Comparison of ENCODE assay signal across 34 cellular contexts in the genomic region with DNA sequence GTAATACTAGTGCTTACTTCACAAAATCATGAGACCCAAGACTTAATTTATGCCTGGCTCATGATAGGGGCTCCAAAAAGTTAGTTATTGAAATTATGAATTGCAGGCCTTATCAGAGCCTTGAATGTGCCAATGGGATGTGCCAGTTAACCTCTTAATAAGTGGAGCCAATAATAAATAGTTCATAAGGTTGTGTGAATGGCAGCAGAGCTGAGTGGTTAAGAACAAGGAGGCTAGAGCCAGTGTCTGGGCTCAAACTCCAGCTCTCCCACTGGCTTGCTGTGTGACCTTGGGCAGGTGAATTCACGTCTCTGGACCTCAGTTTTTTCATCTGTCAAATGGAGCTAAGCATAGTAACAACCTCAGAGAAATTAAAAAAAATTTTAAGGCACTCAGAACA.
DNase-seq lines count a peak whose midpoint lies in the region; ATAC-seq, FAIRE-seq and TF ChIP-seq lines count a peak whose summit lies in the region.
"Had no signal": no experiment of that assay in that cellular context is flagged by ENCODE, and none has a peak within 500 bp of the region (broad histone marks: within the 10 kb centered on the region; RNA-seq: fewer than 3 reads in every experiment).

No MANE protein-coding gene starts in this region.

- no peak overlapping the region for H3K4ac ChIP-seq in H1 (replicated peaks; ENCODE audit: insufficient read length, low read depth, low read length)

- no peak overlapping the region for H2BK15ac ChIP-seq in H1 (ENCODE audit: low read length)

- H3K36me3 ChIP-seq in HepG2 (replicated peaks in 1 of 2; ENCODE audit: control insufficient read depth in 1 of 2, insufficient read depth in 2 of 2, low read length in 2 of 2) (no peaks in the 10 kb centered on the region), right lobe of liver (no peaks in the 10 kb centered on the region), HEK293 (ENCODE audit: control insufficient read depth in 2 of 2, insufficient read depth in 1 of 2, low read length in 2 of 2) (no peaks in the 10 kb centered on the region), K562 (ENCODE audit: control insufficient read depth, insufficient read depth, low read length) (no peaks in the 10 kb centered on the region), H1 (ENCODE audit: control insufficient read depth in 2 of 4, insufficient read depth in 4 of 4, low read length in 3 of 4) (peaks cover 0 to 6% (median 3%) of the 10 kb centered on the region in 4 experiments; a peak in 3 of 8 replicates)
- H3K36me3 ChIP-seq: BE2C; BLaER1; BLaER1 treated with 17β-estradiol and CSF1 and Interleukin-3, amounts not matched to agents 10 nM and 100 nM had no signal

- no peak overlapping the region for H4K5ac ChIP-seq in H1 (ENCODE audit: insufficient read length, low read depth, low read length)

- no peak overlapping the region for H2AFZ ChIP-seq in HepG2 (ENCODE audit: low read length)
- no peak overlapping the region for H2AFZ ChIP-seq in K562 (ENCODE audit: low read depth, low read length)
- H2AFZ ChIP-seq in H1 (ENCODE audit: low read length), result no peak overlapping the region

- no peak for DNase-seq in HepG2 (ENCODE audit: low spot score)
- no peak for DNase-seq in right lobe of liver
- DNase-seq in K562 (ENCODE audit: extremely low read depth in 1 of 4, low spot score in 3 of 4), result no peak
- no peak for DNase-seq in H1 (ENCODE audit: low read depth in 1 of 2, low spot score in 2 of 2)
- no peak for DNase-seq in left colon
- no peak for DNase-seq in DMS153 (lab: John Stamatoyannopoulos, UW)
- DNase-seq: 8988T; ACHN; AML-193; BE2C; C1 segment of cervical spinal cord; Caco-2; Calu3; CD4-positive, alpha-beta memory T cell; CD4-positive, alpha-beta T cell; CD4-positive, CD25-positive, alpha-beta regulatory T cell; CD8-positive, alpha-beta memory T cell; CD8-positive, alpha-beta T cell; COR-L47; DMS 273 treated with DMSO at 0.1 percent for 48 hours; DMS53; DMS79; DMS79 treated with DMSO at 0.1 percent for 48 hours; DND-41; EL had no signal

- no peak overlapping the region for H3K18ac ChIP-seq in H1 (ENCODE audit: extremely low read depth, low read length)

- H3K23ac ChIP-seq in H1 (ENCODE audit: insufficient read length), result no peak overlapping the region

- no peak overlapping the region for H4K8ac ChIP-seq in H1 (ENCODE audit: extremely low read depth, insufficient read depth, low read length)

- in situ Hi-C loops in HepG2 (cut with HindIII; ENCODE audit: extremely low pct_ligation_motif_present, low pct_unique_long_range_greater_than_20kb) (no loop called here), K562 (cut with MboI) (no loop called here)

- intact Hi-C loops in HepG2 (cut with micrococcal nuclease; ENCODE audit: unreplicated experiment), result no loop called here
- intact Hi-C loops in right lobe of liver (cut with DNase I), result loop anchor here (10.0 kb wide), 2 partner anchors 151 to 301 kb away; no protein-coding TSS in a partner anchor
- intact Hi-C loops in K562 (cut with micrococcal nuclease), result no loop called here
- intact Hi-C loops in left colon (cut with DNase I, micrococcal nuclease), result no loop called here

- POLR2A ChIA-PET in HepG2 (lab: Yijun Ruan, JAX), result no interaction called here
- POLR2A ChIA-PET in HEK293 (lab: Yijun Ruan, JAX), result no interaction called here
- POLR2A ChIA-PET in K562 (lab: Yijun Ruan, JAX), result interaction anchor here (0.6 kb wide), 1 partner anchor 159 kb away, joined by 3 read pairs; no protein-coding TSS in a partner anchor
- POLR2A ChIA-PET in H1 (lab: Charles Lee; ENCODE audit: partially characterized antibody), result no interaction called here

- H3K27me3 ChIP-seq in HepG2 (ENCODE audit: control insufficient read depth in 1 of 2, insufficient read depth in 2 of 2, low read length in 2 of 2), result peaks cover 1 to 3% of the 10 kb centered on the region in 2 experiments; a peak in 3 of 5 replicates
- no peaks in the 10 kb centered on the region for H3K27me3 ChIP-seq in right lobe of liver
- H3K27me3 ChIP-seq in K562 (ENCODE audit: control insufficient read depth in 2 of 2, insufficient read depth in 2 of 2, low read length in 2 of 2), result peaks cover 0 to 18% of the 10 kb centered on the region in 2 experiments; a peak in 2 of 5 replicates
- H3K27me3 ChIP-seq in H1 (replicated peaks in 1 of 4; ENCODE audit: control insufficient read depth in 3 of 4, extremely low read depth in 1 of 4, insufficient read depth in 3 of 4, low read length in 3 of 4), result no peaks in the 10 kb centered on the region
- H3K27me3 ChIP-seq: BE2C; BLaER1; BLaER1 treated with 17β-estradiol and CSF1 and Interleukin-3, amounts not matched to agents 10 nM and 100 nM had no signal

- H2AK5ac ChIP-seq in H1 (ENCODE audit: low read depth, low read length), result no peak overlapping the region

- TF ChIP-seq POLR2A in HepG2 (IDR thresholded peaks at IDR 0.05; ENCODE audit: insufficient read depth in 1 of 2, low read depth in 2 of 2, low read length in 2 of 2) (no peak), right lobe of liver (IDR thresholded peaks at IDR 0.05) (no peak), K562 (conservative IDR thresholded peaks at IDR 0.05) (no peak), H1 (IDR thresholded peaks at IDR 0.05; ENCODE audit: control extremely low read depth in 1 of 2, low read depth in 2 of 2, low read length in 2 of 2) (no peak)

- H3K4me3 ChIP-seq in HepG2 (replicated peaks in 1 of 3; ENCODE audit: insufficient read depth in 1 of 3, low read depth in 2 of 3, low read length in 3 of 3), result no peak overlapping the region
- H3K4me3 ChIP-seq in right lobe of liver, result no peak overlapping the region
- no peak overlapping the region for H3K4me3 ChIP-seq in HEK293 (ENCODE audit: low read depth, low read length)
- no peak overlapping the region for H3K4me3 ChIP-seq in K562
- no peak overlapping the region for H3K4me3 ChIP-seq in H1 (ENCODE audit: extremely low read depth in 1 of 4, insufficient read depth in 2 of 4, low read depth in 3 of 4, low read length in 4 of 4)
- H3K4me3 ChIP-seq: A549; BLaER1; BLaER1 treated with 17β-estradiol and CSF1 and Interleukin-3, amounts not matched to agents 10 nM and 100 nM had no signal

- ATAC-seq in HepG2, result no peak
- ATAC-seq in right lobe of liver, result no peak
- no peak for ATAC-seq in K562
- no peak for ATAC-seq in GM21515 (IDR thresholded peaks at IDR 0.05; ENCODE audit: unreplicated experiment)
- no peak for ATAC-seq in left colon
- ATAC-seq: A549; CD8-positive, alpha-beta T cell had no signal

- no peak overlapping the region for H3K4me2 ChIP-seq in HepG2 (ENCODE audit: low read depth, low read length)
- H3K4me2 ChIP-seq in K562 (ENCODE audit: insufficient read depth, low read length), result no peak overlapping the region
- no peak overlapping the region for H3K4me2 ChIP-seq in H1 (ENCODE audit: insufficient read depth in 1 of 2, low read depth in 2 of 2, low read length in 2 of 2)
- H3K4me2 ChIP-seq: A549; BLaER1; BLaER1 treated with 17β-estradiol and CSF1 and Interleukin-3, amounts not matched to agents 10 nM and 100 nM had no signal

- no peaks in the 10 kb centered on the region for H3K23me2 ChIP-seq in H1 (ENCODE audit: low read depth, low read length)

- no peaks in the 10 kb centered on the region for H3K9me1 ChIP-seq in K562 (ENCODE audit: control insufficient read depth, insufficient read depth, low read length)

- no peak overlapping the region for H2BK12ac ChIP-seq in H1 (ENCODE audit: low read depth, low read length)

- FAIRE-seq in HepG2 (lab: Jason Lieb, UNC) (no peak), K562 (lab: Jason Lieb, UNC) (no peak), H1 (lab: Jason Lieb, UNC) (no peak)
- FAIRE-seq: A204.1, A549, D721Med had no signal

- H3K14ac ChIP-seq in H1 (ENCODE audit: insufficient read length), result no peak overlapping the region

- H3K56ac ChIP-seq in H1 (replicated peaks; ENCODE audit: insufficient read length, low read depth, low read length), result no peak overlapping the region

- H2BK5ac ChIP-seq in H1 (ENCODE audit: low read depth, low read length), result no peak overlapping the region

- no peaks in the 10 kb centered on the region for H3K4me1 ChIP-seq in HepG2 (ENCODE audit: insufficient read depth, low read length)
- H3K4me1 ChIP-seq in right lobe of liver, result no peaks in the 10 kb centered on the region
- H3K4me1 ChIP-seq in HEK293 (ENCODE audit: control insufficient read depth, insufficient read depth, low read length), result no peaks in the 10 kb centered on the region
- peaks cover 0 to 8% of the 10 kb centered on the region in 2 experiments; a peak in 1 of 5 replicates for H3K4me1 ChIP-seq in K562 (replicated peaks in 1 of 2; ENCODE audit: control insufficient read depth in 2 of 2, insufficient read depth in 2 of 2, low read length in 2 of 2)
- H3K4me1 ChIP-seq in H1 (replicated peaks in 1 of 4; ENCODE audit: control insufficient read depth in 3 of 4, insufficient read depth in 4 of 4, low read length in 3 of 4), result peaks cover 0 to 4% (median 1%) of the 10 kb centered on the region in 4 experiments; a peak in 3 of 7 replicates
- H3K4me1 ChIP-seq: A549, BE2C, Caco-2 had no signal

- H4K91ac ChIP-seq in H1 (replicated peaks; ENCODE audit: insufficient read length, low read length), result no peak overlapping the region

- H4K20me1 ChIP-seq in HepG2 (ENCODE audit: insufficient read depth, low read length), result no peaks in the 10 kb centered on the region
- no peaks in the 10 kb centered on the region for H4K20me1 ChIP-seq in K562 (replicated peaks; ENCODE audit: control insufficient read depth, insufficient read depth, low read length)
- H4K20me1 ChIP-seq in H1 (replicated peaks in 1 of 2; ENCODE audit: control insufficient read depth in 1 of 2, insufficient read depth in 2 of 2, low read length in 2 of 2), result no peaks in the 10 kb centered on the region
- H4K20me1 ChIP-seq: BLaER1; BLaER1 treated with 17β-estradiol and CSF1 and Interleukin-3, amounts not matched to agents 10 nM and 100 nM had no signal

- H3K79me2 ChIP-seq in HepG2 (ENCODE audit: insufficient read depth, low read length) (no peaks in the 10 kb centered on the region), K562 (ENCODE audit: control insufficient read depth, insufficient read depth, low read length) (no peaks in the 10 kb centered on the region), H1 (ENCODE audit: control insufficient read depth in 1 of 2, insufficient read depth in 2 of 2, low read length in 2 of 2) (no peaks in the 10 kb centered on the region)

- WGBS in HepG2 (ENCODE audit: low lambda C conversion rate), result 0% methylated on average over 1 of the region's 1 CpG
- 9% methylated on average over 1 of the region's 1 CpG for WGBS in right lobe of liver (ENCODE audit: insufficient coverage, low coverage, low lambda C conversion rate, missing lambda C conversion rate)
- WGBS in K562 (ENCODE audit: insufficient coverage, low coverage, missing lambda C conversion rate), result 0% methylated on average over 1 of the region's 1 CpG
- WGBS in H1 (ENCODE audit: extremely low coverage in 1 of 2, insufficient coverage in 1 of 2, insufficient read length in 1 of 2, insufficient replicate concordance in 2 of 2, low coverage in 1 of 2, low lambda C conversion rate in 2 of 2, missing lambda C conversion rate in 1 of 2), 2 experiments, result 80% methylated on average over 1 of the region's 1 CpG; no CpG with 5 or more reads in 1 of the 2 experiments

- TF ChIP-seq CTCF in HepG2 (CRISPR knock-in tag; IDR thresholded peaks at IDR 0.05), result no peak
- TF ChIP-seq CTCF in right lobe of liver (IDR thresholded peaks at IDR 0.05), result no peak
- no peak for TF ChIP-seq CTCF in HEK293 (tag by site-specific recombination; IDR thresholded peaks at IDR 0.05)
- no peak for TF ChIP-seq CTCF in K562 (IDR thresholded peaks at IDR 0.05 in 2 of 3, conservative IDR thresholded peaks at IDR 0.05 in 1 of 3; ENCODE audit: insufficient read depth in 2 of 3, low read depth in 1 of 3, low read length in 3 of 3)
- no peak for TF ChIP-seq CTCF in H1 (IDR thresholded peaks at IDR 0.05; ENCODE audit: control extremely low read depth in 1 of 3, insufficient read depth in 1 of 3, low read depth in 1 of 3, low read length in 3 of 3)

- no peak overlapping the region for H2BK20ac ChIP-seq in H1 (ENCODE audit: low read length)

- no TSS peak for BruUV-seq in HepG2 (replicated peaks; lab: Mats Ljungman, UMichigan)
- no TSS peak for BruUV-seq in K562 (replicated peaks; lab: Mats Ljungman, UMichigan)

- H3K9ac ChIP-seq in HepG2 (ENCODE audit: insufficient read depth, low read depth, low read length) (no peak overlapping the region), K562 (ENCODE audit: insufficient read depth in 1 of 2, low read depth in 2 of 2, low read length in 2 of 2) (no peak overlapping the region), H1 (replicated peaks in 1 of 4; ENCODE audit: extremely low read depth in 1 of 4, low read depth in 3 of 4, low read length in 3 of 4) (no peak overlapping the region)
- H3K9ac ChIP-seq: BLaER1; BLaER1 treated with 17β-estradiol and CSF1 and Interleukin-3, amounts not matched to agents 10 nM and 100 nM had no signal

- no peaks in the 10 kb centered on the region for H3K79me1 ChIP-seq in H1 (ENCODE audit: low read depth, low read length)

- TF ChIP-seq RAD21 in HepG2 (CRISPR knock-in tag; IDR thresholded peaks at IDR 0.05), result no peak
- TF ChIP-seq RAD21 in K562 (CRISPR knock-in tag; conservative IDR thresholded peaks at IDR 0.05 in 1 of 2, IDR thresholded peaks at IDR 0.05 in 1 of 2), result no peak
- TF ChIP-seq RAD21 in H1 (IDR thresholded peaks at IDR 0.05 in 1 of 2, conservative IDR thresholded peaks at IDR 0.05 in 1 of 2; ENCODE audit: low read depth in 2 of 2, low read length in 2 of 2), result no peak

- TF ChIP-seq EP300 in HepG2 (IDR thresholded peaks at IDR 0.05; ENCODE audit: low read depth in 2 of 2, low read length in 2 of 2) (no peak), HepG2 (CRISPR knock-in tag; IDR thresholded peaks at IDR 0.05; ENCODE audit: borderline replicate concordance) (no peak), K562 (IDR thresholded peaks at IDR 0.05; ENCODE audit: low read length) (no peak), H1 (IDR thresholded peaks at IDR 0.05; ENCODE audit: borderline replicate concordance in 1 of 2, low read depth in 2 of 2, low read length in 2 of 2) (no peak)

- no peak overlapping the region for H2BK120ac ChIP-seq in H1 (replicated peaks; ENCODE audit: low read depth, low read length)

- H3K27ac ChIP-seq in HepG2 (ENCODE audit: extremely low read length, insufficient read depth, low read length), result no peak overlapping the region
- H3K27ac ChIP-seq in right lobe of liver, result no peak overlapping the region
- H3K27ac ChIP-seq in HEK293 (ENCODE audit: extremely low read depth, low read depth, low read length), result no peak overlapping the region
- no peak overlapping the region for H3K27ac ChIP-seq in K562 (ENCODE audit: extremely low read depth, low read depth, low read length)
- H3K27ac ChIP-seq in H1 (ENCODE audit: low read depth, low read length), result no peak overlapping the region
- H3K27ac ChIP-seq: 22Rv1; A549; BLaER1; BLaER1 treated with 17β-estradiol and CSF1 and Interleukin-3, amounts not matched to agents 10 nM and 100 nM; C4-2B had no signal

- CTCF ChIA-PET in HepG2 (lab: Yijun Ruan, JAX; ENCODE audit: low intra/inter-chr PET ratio, low total read pairs) (no interaction called here), HEK293 (lab: Yijun Ruan, JAX) (interaction anchor here (0.6 to 2.7 kb wide), 5 partner anchors 67 to 318 kb away, joined by 3 to 5 read pairs (median 3); no protein-coding TSS in a partner anchor), K562 (lab: Yijun Ruan, JAX; ENCODE audit: low intra/inter-chr PET ratio) (no interaction called here), H1 (lab: Charles Lee; ENCODE audit: partially characterized antibody) (interaction anchor here (0.6 kb wide), 1 partner anchor 354 kb away, joined by 3 read pairs; no protein-coding TSS in a partner anchor)

- no peaks in the 10 kb centered on the region for H3K9me3 ChIP-seq in HepG2 (ENCODE audit: low read length)
- no peaks in the 10 kb centered on the region for H3K9me3 ChIP-seq in right lobe of liver
- H3K9me3 ChIP-seq in HEK293 (ENCODE audit: control insufficient read depth, insufficient read depth, low read depth, low read length), result no peaks in the 10 kb centered on the region
- no peaks in the 10 kb centered on the region for H3K9me3 ChIP-seq in K562 (replicated peaks; ENCODE audit: control insufficient read depth, insufficient read depth, low read depth, low read length)
- H3K9me3 ChIP-seq in H1 (ENCODE audit: insufficient read depth in 2 of 2, low read depth in 1 of 2, low read length in 1 of 2), result no peaks in the 10 kb centered on the region
- H3K9me3 ChIP-seq: A549; BE2C; BLaER1; BLaER1 treated with 17β-estradiol and CSF1 and Interleukin-3, amounts not matched to agents 10 nM and 100 nM; Caco-2 had no signal

Comparison
In these comparisons a context has a peak if more than half of its experiments do, and no peak if none do; other contexts are left out.
1. intact Hi-C loops: an anchor here in right lobe of liver (10.0 kb wide); none called in HepG2, K562 and left colon.
2. CTCF ChIA-PET loops: an anchor here in HEK293 (0.6 to 2.7 kb wide) and H1 (0.6 kb wide); none called in HepG2 and K562.